ENCODE assay signal across 16 cellular contexts in the genomic region with DNA sequence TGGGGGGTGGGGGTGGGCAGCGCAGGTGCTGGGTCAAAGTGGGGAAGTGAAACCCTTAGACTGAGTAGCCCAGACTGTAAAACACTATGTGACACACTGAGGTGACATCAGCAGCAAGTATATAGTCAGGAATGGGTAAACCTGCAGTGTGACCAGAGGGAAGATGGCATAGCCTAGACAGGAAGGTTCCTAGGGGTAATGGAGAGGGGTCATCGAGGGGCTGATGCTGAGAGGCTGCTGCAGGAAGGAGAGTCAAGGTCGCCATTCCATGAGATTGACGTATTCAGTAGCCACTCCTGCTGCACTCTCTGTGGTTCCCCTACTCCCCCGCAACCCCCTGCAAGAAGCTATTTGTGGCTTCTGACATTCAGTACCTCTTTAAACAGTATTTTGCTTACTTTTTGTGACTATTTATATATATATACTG.
A peak's percentile ranks its signal among the peaks of the same experiment; 100 is the strongest.
DNase-seq lines count a peak whose midpoint lies in the region; ATAC-seq, FAIRE-seq and TF ChIP-seq lines count a peak whose summit lies in the region.
"Had no signal": no experiment of that assay in that cellular context is flagged by ENCODE, and none has a peak within 500 bp of the region (broad histone marks: within the 10 kb centered on the region; RNA-seq: fewer than 3 reads in every experiment).

No MANE protein-coding gene starts in this region.

- in situ Hi-C loops in brain microvascular endothelial cell (cut with HindIII; ENCODE audit: low pct_ligation_motif_present, low sequenced_read_pairs), result no loop called here

- no peak for DNase-seq in kidney
- DNase-seq in brain microvascular endothelial cell, result no peak
- no peak for DNase-seq in esophagus squamous epithelium (lab: John Stamatoyannopoulos, UW)
- DNase-seq in NOMO-1 treated with dmso at 0.1 percent for 144 hours (lab: John Stamatoyannopoulos, UW; ENCODE audit: unreplicated experiment), result no peak
- DNase-seq: activated CD4-positive, alpha-beta T cell treated with anti-CD3 and anti-CD28 coated beads for 4 hours; activated naive CD4-positive, alpha-beta T cell treated with anti-CD3 and anti-CD28 coated beads, Interleukin-2, amount 10 ng/mL, durations not matched to agents 7 days and 5 days; left lung; SHP77; stimulated activated CD4-positive, alpha-beta T cell treated with anti-CD3 and anti-CD28 coated beads, Interleukin-15, amount 100 ng/mL, for 24 hours had no signal

- no peaks in the 10 kb centered on the region for H3K36me3 ChIP-seq in kidney (ENCODE audit: control insufficient read depth in 1 of 2, insufficient read depth in 2 of 2, low read length in 2 of 2)
- H3K36me3 ChIP-seq in brain microvascular endothelial cell (replicated peaks), result no peaks in the 10 kb centered on the region
- H3K36me3 ChIP-seq in esophagus squamous epithelium, result no peaks in the 10 kb centered on the region
- H3K36me3 ChIP-seq: left lung had no signal

- H3K9ac ChIP-seq in kidney (ENCODE audit: low read length in 2 of 2), result no peak overlapping the region

- no peak for TF ChIP-seq POLR2A in esophagus squamous epithelium (IDR thresholded peaks at IDR 0.05)

- ATAC-seq in GM18498 (IDR thresholded peaks at IDR 0.05; ENCODE audit: unreplicated experiment) (peak; percentile 91), GM19455 (IDR thresholded peaks at IDR 0.05; ENCODE audit: unreplicated experiment) (peak; percentile 89), HG02884 (IDR thresholded peaks at IDR 0.05; ENCODE audit: unreplicated experiment) (peak; percentile 97), HG03521 (IDR thresholded peaks at IDR 0.05; ENCODE audit: unreplicated experiment) (peak; percentile 95)
- ATAC-seq: GM23338; K562; left lung; stimulated activated effector memory CD8-positive, alpha-beta T cell treated with anti-CD3 and anti-CD28 coated beads, Interleukin-12 subunit alpha, Interleukin-12 subunit beta, amount 100 ng/mL, for 72 hours had no signal

- no peak overlapping the region for H3K4me3 ChIP-seq in kidney (ENCODE audit: low read length in 2 of 2)
- H3K4me3 ChIP-seq in brain microvascular endothelial cell (ENCODE audit: low read depth, low read length), result no peak overlapping the region
- no peak overlapping the region for H3K4me3 ChIP-seq in esophagus squamous epithelium
- H3K4me3 ChIP-seq: GM23338, K562, left lung had no signal

- intact Hi-C loops in kidney (cut with DNase I) (loop anchor here (10.0 kb wide), 1 partner anchor 61 kb away; no protein-coding TSS in a partner anchor), esophagus squamous epithelium (cut with DNase I) (no loop called here)

- H3K4me1 ChIP-seq in kidney (ENCODE audit: control insufficient read depth in 1 of 2, insufficient read depth in 1 of 2, low read depth in 1 of 2, low read length in 2 of 2) (no peaks in the 10 kb centered on the region), esophagus squamous epithelium (no peaks in the 10 kb centered on the region)
- H3K4me1 ChIP-seq: left lung had no signal

- WGBS in esophagus squamous epithelium, 2 donors, result 63 to 83% methylated on average over 5 of the region's 5 CpGs

- H3K27ac ChIP-seq in kidney (ENCODE audit: low read depth in 2 of 2, low read length in 2 of 2) (no peak overlapping the region), brain microvascular endothelial cell (no peak overlapping the region), esophagus squamous epithelium (no peak overlapping the region)
- H3K27ac ChIP-seq: left lung had no signal

- no peak for FAIRE-seq in kidney (lab: Jason Lieb, UNC)
- FAIRE-seq: K562 had no signal

- H3K9me3 ChIP-seq in kidney (ENCODE audit: control insufficient read depth in 1 of 2, low read length in 2 of 2) (no peaks in the 10 kb centered on the region), esophagus squamous epithelium (no peaks in the 10 kb centered on the region)
- H3K9me3 ChIP-seq: left lung had no signal

- H3K27me3 ChIP-seq in brain microvascular endothelial cell (replicated peaks), result no peaks in the 10 kb centered on the region
- H3K27me3 ChIP-seq in esophagus squamous epithelium, result no peaks in the 10 kb centered on the region
- H3K27me3 ChIP-seq: left lung had no signal

- TF ChIP-seq CTCF in kidney (IDR thresholded peaks at IDR 0.05; ENCODE audit: borderline replicate concordance, extremely low read depth, insufficient read depth), result no peak
- no peak for TF ChIP-seq CTCF in brain microvascular endothelial cell (IDR thresholded peaks at IDR 0.05; ENCODE audit: low read depth, low read length, missing control alignments)
- no peak for TF ChIP-seq CTCF in esophagus squamous epithelium (IDR thresholded peaks at IDR 0.05)
